ENCODE assay signal across 9 cellular contexts in the genomic region with DNA sequence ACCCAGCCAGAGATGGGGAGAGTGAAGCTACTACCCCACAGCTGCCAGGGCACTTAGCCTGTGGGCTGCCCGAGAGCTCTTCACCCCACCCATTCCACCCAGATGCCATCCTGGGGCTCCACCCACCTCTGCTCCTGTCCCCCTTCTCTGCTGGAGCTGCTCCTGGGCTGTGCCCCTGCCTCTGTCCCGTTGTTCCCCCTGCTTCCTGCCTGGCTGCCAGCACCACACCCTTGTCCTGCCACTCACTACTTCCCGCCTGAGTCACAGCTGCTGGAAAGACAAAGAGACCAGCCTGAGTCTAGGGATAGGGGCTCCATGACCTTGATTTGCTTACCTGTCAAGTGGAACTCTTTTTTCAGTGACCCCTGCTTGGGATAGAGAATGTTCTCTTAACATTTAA. TPM values are rescaled to one million over a fixed set of nuclear protein-coding genes. Genes with fewer than 3 reads are reported as not detected.
DNase-seq lines count a peak whose midpoint lies in the region; ATAC-seq and TF ChIP-seq lines count a peak whose summit lies in the region.
"Had no signal": no experiment of that assay in that cellular context is flagged by ENCODE, and none has a peak within 500 bp of the region (broad histone marks: within the 10 kb centered on the region; RNA-seq: fewer than 3 reads in every experiment).

No MANE protein-coding gene starts in this region.

- intact Hi-C loops in CD8-positive, alpha-beta T cell (cut with DNase I, micrococcal nuclease): no loop called here
- intact Hi-C loops in posterior vena cava (cut with DNase I): no loop called here

- H3K36me3 Mint-ChIP-seq in CD8-positive, alpha-beta T cell: peaks cover 42% of the 10 kb centered on the region

- peak overlapping the region; percentile 87 for H3K27ac Mint-ChIP-seq in CD8-positive, alpha-beta T cell

- CTCF ChIA-PET in CD8-positive, alpha-beta T cell (lab: Charles Lee): interaction anchor here (0.9 to 13.6 kb wide), 6 partner anchors 13 to 116 kb away, joined by 3 to 257 read pairs (median 68); partner anchors contain the start of genes GNAI2, GNAT1 and SEMA3B

- H3K4me1 Mint-ChIP-seq in CD8-positive, alpha-beta T cell (ENCODE audit: low read depth): peaks cover 63% of the 10 kb centered on the region

- H3K9me3 ChIP-seq in CD8-positive, alpha-beta T cell (ENCODE audit: low read length): no peaks in the 10 kb centered on the region
- no peaks in the 10 kb centered on the region for H3K9me3 ChIP-seq in RWPE2 (ENCODE audit: severe bottlenecking)
- H3K9me3 ChIP-seq in neutrophil: no peaks in the 10 kb centered on the region

- ATAC-seq in CD8-positive, alpha-beta T cell: no peak
- ATAC-seq in RWPE2 (ENCODE audit: low read depth) (peak; percentile 20; the same call in 2 of the 3 replicates), esophagus mucosa (peak; percentile 30), HG03469 (IDR thresholded peaks at IDR 0.05; ENCODE audit: unreplicated experiment) (no peak)

- no peak overlapping the region for H3K27ac ChIP-seq in CD8-positive, alpha-beta T cell (ENCODE audit: low read depth, low read length)
- H3K27ac ChIP-seq in RWPE2 (ENCODE audit: poor library complexity, severe bottlenecking) (peak overlapping the region; percentile 93), neutrophil (peak overlapping the region; percentile 100)

- H3K4me3 ChIP-seq in CD8-positive, alpha-beta T cell (ENCODE audit: low read depth, low read length): no peak overlapping the region
- H3K4me3 ChIP-seq in RWPE2 (ENCODE audit: severe bottlenecking) (no peak overlapping the region), neutrophil (ENCODE audit: low read depth in 1 of 2, low read length in 1 of 2) (no peak overlapping the region)

- peaks cover 17% of the 10 kb centered on the region for H3K36me3 ChIP-seq in CD8-positive, alpha-beta T cell (ENCODE audit: insufficient read depth, low read length)
- H3K36me3 ChIP-seq in RWPE2 (ENCODE audit: low read depth) (peaks cover 50% of the 10 kb centered on the region), neutrophil (peaks cover 83% of the 10 kb centered on the region)

- H3K4me1 ChIP-seq in CD8-positive, alpha-beta T cell (ENCODE audit: insufficient read depth, low read length): peaks cover 73% of the 10 kb centered on the region
- H3K4me1 ChIP-seq in RWPE2 (ENCODE audit: insufficient read depth, poor library complexity, severe bottlenecking) (peaks cover 47% of the 10 kb centered on the region), neutrophil (ENCODE audit: control insufficient read depth in 1 of 2, insufficient read depth in 1 of 2, low read depth in 1 of 2, low read length in 1 of 2) (peaks cover 97% of the 10 kb centered on the region in 2 experiments)

- H3K4me3 Mint-ChIP-seq in CD8-positive, alpha-beta T cell: no peak overlapping the region

- TF ChIP-seq CTCF in CD8-positive, alpha-beta T cell (IDR thresholded peaks at IDR 0.05): no peak
- TF ChIP-seq CTCF in RWPE2 (IDR thresholded peaks at IDR 0.05; ENCODE audit: poor library complexity, severe bottlenecking) (no peak), neutrophil (IDR thresholded peaks at IDR 0.05) (no peak)

- H3K27me3 ChIP-seq in CD8-positive, alpha-beta T cell (ENCODE audit: insufficient read depth, low read length): no peaks in the 10 kb centered on the region
- no peaks in the 10 kb centered on the region for H3K27me3 ChIP-seq in RWPE2 (ENCODE audit: insufficient read depth, poor library complexity, severe bottlenecking)
- no peaks in the 10 kb centered on the region for H3K27me3 ChIP-seq in neutrophil

- H3K9me3 Mint-ChIP-seq in CD8-positive, alpha-beta T cell: no peaks in the 10 kb centered on the region

- POLR2A ChIA-PET in CD8-positive, alpha-beta T cell (lab: Charles Lee): interaction anchor here (0.6 kb wide), 1 partner anchor 13 kb away, joined by 3 read pairs; no protein-coding TSS in a partner anchor

- DNase-seq in CD8-positive, alpha-beta T cell: no peak
- DNase-seq in RWPE2 (ENCODE audit: low spot score): no peak
- no peak for DNase-seq in cortex of kidney (lab: John Stamatoyannopoulos, UW)
- no peak for DNase-seq in NCI-H146 treated with DMSO at 0.1 percent for 48 hours (lab: John Stamatoyannopoulos, UW; ENCODE audit: unreplicated experiment)
- DNase-seq in posterior vena cava (ENCODE audit: low spot score): no peak
- DNase-seq: NCI-H2171 treated with DMSO at 0.1 percent for 48 hours had no signal

- H3K27me3 Mint-ChIP-seq in CD8-positive, alpha-beta T cell (ENCODE audit: low read depth): no peaks in the 10 kb centered on the region

RNA-seq across cellular contexts. Expression of gene GNAI2, which starts 12.4 kb away (rescaled TPM):
- total RNA-seq in CD8-positive, alpha-beta T cell: 100 to 1,000 TPM; 185 to 192 TPM
- total RNA-seq in esophagus mucosa (92.0 TPM), posterior vena cava (100 to 1,000 TPM; 261 to 265 TPM)

RNA-seq across cellular contexts. Expression of gene SEMA3B, which starts 20.6 kb away (rescaled TPM):
- 1 to 10 TPM; 1.4 to 1.6 TPM for total RNA-seq in CD8-positive, alpha-beta T cell
- total RNA-seq in esophagus mucosa: 2.4 TPM
- total RNA-seq in posterior vena cava: 10 to 100 TPM; 18.6 to 39.7 TPM

RNA-seq across cellular contexts. Expression of gene LSMEM2, which starts 30.5 kb away (rescaled TPM):
- total RNA-seq in CD8-positive, alpha-beta T cell: not detected
- total RNA-seq in esophagus mucosa (not detected), posterior vena cava (under 1 TPM in 1 of 2 donors, not detected in 1; 0.37 TPM)

RNA-seq across cellular contexts. Expression of gene SLC38A3, which starts 43.3 kb away (rescaled TPM):
- 1 to 10 TPM; 4.8 to 7.2 TPM for total RNA-seq in CD8-positive, alpha-beta T cell
- 0.60 TPM for total RNA-seq in esophagus mucosa
- under 1 TPM; 0.37 to 0.62 TPM for total RNA-seq in posterior vena cava

RNA-seq across cellular contexts. Expression of gene IFRD2, which starts 43.8 kb away (rescaled TPM):
- total RNA-seq in CD8-positive, alpha-beta T cell: 10 to 100 TPM; 42.4 to 42.9 TPM
- 65.8 TPM for total RNA-seq in esophagus mucosa
- 10 to 100 TPM; 47.3 to 53.3 TPM for total RNA-seq in posterior vena cava

Comparison
In these comparisons a context has a peak if more than half of its experiments do, and no peak if none do; other contexts are left out.
1. ATAC-seq: peak in RWPE2 (single experiment) and esophagus mucosa (single experiment); none in CD8-positive, alpha-beta T cell (single experiment) and HG03469 (single experiment).